Comparison of ENCODE assay signal across 8 cellular contexts in genomic region chr11:134224710-134225662, GRCh38. TPM values are rescaled to one million over a fixed set of nuclear protein-coding genes. Genes with fewer than 3 reads are reported as not detected.
DNase-seq lines count a peak whose midpoint lies in the region; ATAC-seq and TF ChIP-seq lines count a peak whose summit lies in the region.

No MANE protein-coding gene starts in this region.

- ATAC-seq in GM19328 (IDR thresholded peaks at IDR 0.05; ENCODE audit: unreplicated experiment) (peak; percentile 12), HG03460 (IDR thresholded peaks at IDR 0.05; ENCODE audit: unreplicated experiment) (peak; percentile 15), PC-3 (peak; percentile 45)

- H3K4me3 ChIP-seq in BE2C (ENCODE audit: low read depth, low read length) = peak overlapping the region; percentile 90
- peak overlapping the region; percentile 92 for H3K4me3 ChIP-seq in PC-3 (ENCODE audit: low read length)
- H3K4me3 ChIP-seq in foreskin fibroblast (ENCODE audit: low read depth in 1 of 2, low read length in 2 of 2) = peak overlapping the region; percentile 92 to 97
- H3K4me3 ChIP-seq in neural progenitor cell = peak overlapping the region; percentile 80
- peak overlapping the region; percentile 96 for H3K4me3 ChIP-seq in suprapubic skin

- peaks cover 39% of the 10 kb centered on the region for H3K36me3 Mint-ChIP-seq in activated T-helper 2 cell treated with anti-CD3 and anti-CD28 coated beads, Interferon-gamma antibody, Interleukin-2, Interleukin-4, amounts not matched to agents 10 μg/mL and 5 μg/mL and 100 μg/mL, durations not matched to agents 14 hours and 24 hours and 36 hours (ENCODE audit: low read depth)
- H3K36me3 Mint-ChIP-seq in neural progenitor cell = no peaks in the 10 kb centered on the region

- BruUV-seq in PC-3 (replicated peaks; lab: Mats Ljungman, UMichigan) = no TSS peak

- 0% methylated on average over 47 of the region's 93 CpGs for WGBS in suprapubic skin

- H3K9ac ChIP-seq in PC-3 (ENCODE audit: low read length) (peak overlapping the region; percentile 90), neural progenitor cell (peak overlapping the region; percentile 62)

- H3K4me1 Mint-ChIP-seq in activated T-helper 2 cell treated with anti-CD3 and anti-CD28 coated beads, Interferon-gamma antibody, Interleukin-2, Interleukin-4, amounts not matched to agents 10 μg/mL and 5 μg/mL and 100 μg/mL, durations not matched to agents 14 hours and 24 hours and 36 hours (ENCODE audit: low read depth) = peaks cover 66% of the 10 kb centered on the region
- peaks cover 40% of the 10 kb centered on the region for H3K4me1 Mint-ChIP-seq in neural progenitor cell

- TF ChIP-seq EP300 in suprapubic skin (IDR thresholded peaks at IDR 0.05) = no peak

- DNase-seq in BE2C = peak; percentile 75
- DNase-seq in PC-3 = peak; percentile 51
- DNase-seq in activated T-helper 2 cell treated with anti-CD3 and anti-CD28 coated beads, Interferon-gamma antibody, Interleukin-2, Interleukin-4, amounts not matched to agents 10 μg/mL and 5 μg/mL and 100 μg/mL, durations not matched to agents 14 hours and 24 hours and 36 hours (ENCODE audit: low spot score) = peak; percentile 61
- peak; percentile 9 to 54 for DNase-seq in foreskin fibroblast
- DNase-seq in neural progenitor cell (ENCODE audit: low spot score) = peak; percentile 80
- peak; percentile 80 to 90 for DNase-seq in suprapubic skin (ENCODE audit: low spot score in 2 of 2)

- H3K36me3 ChIP-seq in BE2C = peaks cover 3% of the 10 kb centered on the region; the same call in 1 of the 2 replicates
- H3K36me3 ChIP-seq in PC-3 (ENCODE audit: low read depth, low read length) = peaks cover 5% of the 10 kb centered on the region; the same call in 1 of the 2 replicates
- no peaks in the 10 kb centered on the region for H3K36me3 ChIP-seq in neural progenitor cell
- H3K36me3 ChIP-seq in suprapubic skin = peaks cover 7% of the 10 kb centered on the region

- H3K4me2 ChIP-seq in PC-3 (ENCODE audit: low read length) (peak overlapping the region; percentile 97), neural progenitor cell (peak overlapping the region; percentile 81)

- no peaks in the 10 kb centered on the region for H3F3A ChIP-seq in PC-3 (ENCODE audit: low read length, unreplicated experiment)
- no peaks in the 10 kb centered on the region for H3F3A ChIP-seq in neural progenitor cell (ENCODE audit: low read depth)

- H3K9me3 ChIP-seq in BE2C (no peaks in the 10 kb centered on the region), PC-3 (ENCODE audit: low read length) (no peaks in the 10 kb centered on the region), neural progenitor cell (ENCODE audit: low read depth) (no peaks in the 10 kb centered on the region), suprapubic skin (no peaks in the 10 kb centered on the region)

- peak overlapping the region; percentile 86 for H3K27ac Mint-ChIP-seq in activated T-helper 2 cell treated with anti-CD3 and anti-CD28 coated beads, Interferon-gamma antibody, Interleukin-2, Interleukin-4, amounts not matched to agents 10 μg/mL and 5 μg/mL and 100 μg/mL, durations not matched to agents 14 hours and 24 hours and 36 hours
- H3K27ac Mint-ChIP-seq in neural progenitor cell = no peak overlapping the region

- no peak for TF ChIP-seq CTCF in BE2C (IDR thresholded peaks at IDR 0.05; ENCODE audit: low read depth, low read length)
- TF ChIP-seq CTCF in PC-3 (conservative IDR thresholded peaks at IDR 0.05; ENCODE audit: low read depth, low read length) = no peak
- TF ChIP-seq CTCF in foreskin fibroblast (IDR thresholded peaks at IDR 0.05; ENCODE audit: low read depth, low read length) = no peak
- no peak for TF ChIP-seq CTCF in neural progenitor cell (IDR thresholded peaks at IDR 0.05)
- TF ChIP-seq CTCF in suprapubic skin (IDR thresholded peaks at IDR 0.05) = no peak

- peaks cover 16% of the 10 kb centered on the region for H4K20me1 ChIP-seq in PC-3 (ENCODE audit: low read length)
- peaks cover 28% of the 10 kb centered on the region for H4K20me1 ChIP-seq in neural progenitor cell (ENCODE audit: low read depth)

- CTCF ChIA-PET in PC-3 (lab: Charles Lee) = no interaction called here

- H3K27ac ChIP-seq in PC-3 (ENCODE audit: low read length) (no peak overlapping the region), neural progenitor cell (no peak overlapping the region), suprapubic skin (peak overlapping the region; percentile 96)

- no peaks in the 10 kb centered on the region for H3K27me3 Mint-ChIP-seq in activated T-helper 2 cell treated with anti-CD3 and anti-CD28 coated beads, Interferon-gamma antibody, Interleukin-2, Interleukin-4, amounts not matched to agents 10 μg/mL and 5 μg/mL and 100 μg/mL, durations not matched to agents 14 hours and 24 hours and 36 hours (ENCODE audit: low read depth)
- H3K27me3 Mint-ChIP-seq in neural progenitor cell (ENCODE audit: insufficient read depth, low read depth) = peaks cover 4% of the 10 kb centered on the region

- intact Hi-C loops in PC-3 (cut with micrococcal nuclease) = loop anchor here (1.0 kb wide), 2 partner anchors 28 to 41 kb away; partner anchors contain the start of genes ACAD8 and THYN1
- intact Hi-C loops in activated T-helper 2 cell treated with anti-CD3 and anti-CD28 coated beads, Interferon-gamma antibody, Interleukin-2, Interleukin-4, amounts not matched to agents 10 μg/mL and 5 μg/mL and 100 μg/mL, durations not matched to agents 14 hours and 24 hours and 36 hours (cut with micrococcal nuclease) = loop anchor here (1.0 to 10.0 kb wide), 5 partner anchors 28 to 298 kb away; partner anchors contain the start of genes ACAD8, GLB1L3 and THYN1

- no peaks in the 10 kb centered on the region for H3K9me3 Mint-ChIP-seq in activated T-helper 2 cell treated with anti-CD3 and anti-CD28 coated beads, Interferon-gamma antibody, Interleukin-2, Interleukin-4, amounts not matched to agents 10 μg/mL and 5 μg/mL and 100 μg/mL, durations not matched to agents 14 hours and 24 hours and 36 hours
- no peaks in the 10 kb centered on the region for H3K9me3 Mint-ChIP-seq in neural progenitor cell

- H3K27me3 ChIP-seq in BE2C = no peaks in the 10 kb centered on the region
- H3K27me3 ChIP-seq in PC-3 (ENCODE audit: low read length) = no peaks in the 10 kb centered on the region
- H3K27me3 ChIP-seq in neural progenitor cell = peaks cover 14% of the 10 kb centered on the region
- no peaks in the 10 kb centered on the region for H3K27me3 ChIP-seq in suprapubic skin

- peaks cover 10% of the 10 kb centered on the region for H3K4me1 ChIP-seq in BE2C
- peaks cover 30% of the 10 kb centered on the region for H3K4me1 ChIP-seq in PC-3 (ENCODE audit: insufficient read depth, low read length)
- peaks cover 19% of the 10 kb centered on the region for H3K4me1 ChIP-seq in neural progenitor cell
- peaks cover 55% of the 10 kb centered on the region for H3K4me1 ChIP-seq in suprapubic skin

- H3K79me2 ChIP-seq in PC-3 (ENCODE audit: low read length) (peaks cover 89% of the 10 kb centered on the region), neural progenitor cell (ENCODE audit: low read depth) (peaks cover 53% of the 10 kb centered on the region)

- peak in 1 of 2 donors; percentile 20 for TF ChIP-seq POLR2A in suprapubic skin (IDR thresholded peaks at IDR 0.05)

- POLR2A ChIA-PET in PC-3 (lab: Charles Lee; ENCODE audit: unreplicated experiment) = interaction anchor here (0.6 to 1.3 kb wide), 2 partner anchors 19 to 42 kb away, joined by 3 to 4 read pairs; no protein-coding TSS in a partner anchor

- H2AFZ ChIP-seq in PC-3 (ENCODE audit: low read length) = peak overlapping the region; percentile 99
- H2AFZ ChIP-seq in neural progenitor cell (replicated peaks) = peak overlapping the region; percentile 97

- peak overlapping the region; percentile 89 for H3K4me3 Mint-ChIP-seq in activated T-helper 2 cell treated with anti-CD3 and anti-CD28 coated beads, Interferon-gamma antibody, Interleukin-2, Interleukin-4, amounts not matched to agents 10 μg/mL and 5 μg/mL and 100 μg/mL, durations not matched to agents 14 hours and 24 hours and 36 hours (ENCODE audit: low read depth)
- peak overlapping the region; percentile 96 for H3K4me3 Mint-ChIP-seq in neural progenitor cell

- no peaks in the 10 kb centered on the region for H3K9me2 ChIP-seq in PC-3 (replicated peaks; ENCODE audit: low read length)

RNA-seq across cellular contexts. Expression of gene VPS26B, which starts 0.5 kb away (rescaled TPM):
- 99.7 TPM for polyA plus RNA-seq in BE2C (2012; ENCODE audit: insufficient read depth, insufficient read length, low read depth)
- 49.2 and 53.9 TPM in 2 replicates for total RNA-seq in PC-3 (2014; rRNA removed)
- total RNA-seq in activated T-helper 2 cell treated with anti-CD3 and anti-CD28 coated beads, Interferon-gamma antibody, Interleukin-2, Interleukin-4, amounts not matched to agents 10 μg/mL and 5 μg/mL and 100 μg/mL, durations not matched to agents 14 hours and 24 hours and 36 hours = 41.7 and 43.8 TPM in 2 replicates
- 17.6 and 19.5 TPM in 2 replicates for total RNA-seq in neural progenitor cell (ENCODE audit: low replicate concordance)
- total RNA-seq in suprapubic skin = 10 to 100 TPM; 60.4 to 80.9 (median 74.4) TPM

RNA-seq across cellular contexts. Expression of gene NCAPD3, which starts 1.2 kb away (rescaled TPM):
- polyA plus RNA-seq in BE2C (2012; ENCODE audit: insufficient read depth, insufficient read length, low read depth) = 75.8 TPM
- total RNA-seq in PC-3 (2014; rRNA removed) (74.5 and 85.0 TPM in 2 replicates), neural progenitor cell (ENCODE audit: low replicate concordance) (41.0 and 45.0 TPM in 2 replicates), suprapubic skin (10 to 100 TPM; 26.8 to 37.6 (median 30.8) TPM)
- 98.2 and 99.9 TPM in 2 replicates for total RNA-seq in activated T-helper 2 cell treated with anti-CD3 and anti-CD28 coated beads, Interferon-gamma antibody, Interleukin-2, Interleukin-4, amounts not matched to agents 10 μg/mL and 5 μg/mL and 100 μg/mL, durations not matched to agents 14 hours and 24 hours and 36 hours

RNA-seq across cellular contexts. Expression of gene THYN1, which starts 28.2 kb away (rescaled TPM):
- polyA plus RNA-seq in BE2C (2012; ENCODE audit: insufficient read depth, insufficient read length, low read depth) = 38.9 TPM
- total RNA-seq in PC-3 (2014; rRNA removed) (56.2 and 56.6 TPM in 2 replicates), neural progenitor cell (ENCODE audit: low replicate concordance) (76.0 and 109 TPM in 2 replicates), suprapubic skin (10 to 100 TPM; 31.7 to 62.8 (median 42.6) TPM)
- 55.6 and 60.8 TPM in 2 replicates for total RNA-seq in activated T-helper 2 cell treated with anti-CD3 and anti-CD28 coated beads, Interferon-gamma antibody, Interleukin-2, Interleukin-4, amounts not matched to agents 10 μg/mL and 5 μg/mL and 100 μg/mL, durations not matched to agents 14 hours and 24 hours and 36 hours

RNA-seq across cellular contexts. Expression of gene ACAD8, which starts 28.4 kb away (rescaled TPM):
- 34.0 TPM for polyA plus RNA-seq in BE2C (2012; ENCODE audit: insufficient read depth, insufficient read length, low read depth)
- total RNA-seq in PC-3 (2014; rRNA removed) (17.6 and 22.6 TPM in 2 replicates), neural progenitor cell (ENCODE audit: low replicate concordance) (34.5 and 48.4 TPM in 2 replicates), suprapubic skin (10 to 100 TPM; 46.3 to 71.2 (median 59.8) TPM)
- total RNA-seq in activated T-helper 2 cell treated with anti-CD3 and anti-CD28 coated beads, Interferon-gamma antibody, Interleukin-2, Interleukin-4, amounts not matched to agents 10 μg/mL and 5 μg/mL and 100 μg/mL, durations not matched to agents 14 hours and 24 hours and 36 hours = 27.3 and 27.7 TPM in 2 replicates

RNA-seq across cellular contexts. Expression of gene GLB1L3, which starts 51.2 kb away (rescaled TPM):
- polyA plus RNA-seq in BE2C (2012; ENCODE audit: insufficient read depth, insufficient read length, low read depth) = not detected
- total RNA-seq in PC-3 (2014; rRNA removed) = not detected in 2 replicates
- total RNA-seq in activated T-helper 2 cell treated with anti-CD3 and anti-CD28 coated beads, Interferon-gamma antibody, Interleukin-2, Interleukin-4, amounts not matched to agents 10 μg/mL and 5 μg/mL and 100 μg/mL, durations not matched to agents 14 hours and 24 hours and 36 hours = 14.5 and 15.4 TPM in 2 replicates
- total RNA-seq in neural progenitor cell (ENCODE audit: low replicate concordance) = 0.09 TPM in 1 of 2 replicates, not detected in the other
- total RNA-seq in suprapubic skin = 1 to 10 TPM; 5.1 to 6.1 (median 5.9) TPM

Comparison
In these comparisons a context has a peak if more than half of its experiments do, and no peak if none do; other contexts are left out.
1. DNase-seq: peak in every context shown above with its lines; median percentile 85 in suprapubic skin; 80 in neural progenitor cell; 75 in BE2C; 61 in activated T-helper 2 cell treated with anti-CD3 and anti-CD28 coated beads, Interferon-gamma antibody, Interleukin-2, Interleukin-4, amounts not matched to agents 10 μg/mL and 5 μg/mL and 100 μg/mL, durations not matched to agents 14 hours and 24 hours and 36 hours; 51 in PC-3; 32 in foreskin fibroblast.